Comparison of ENCODE assay signal across 15 cellular contexts in the genomic region with DNA sequence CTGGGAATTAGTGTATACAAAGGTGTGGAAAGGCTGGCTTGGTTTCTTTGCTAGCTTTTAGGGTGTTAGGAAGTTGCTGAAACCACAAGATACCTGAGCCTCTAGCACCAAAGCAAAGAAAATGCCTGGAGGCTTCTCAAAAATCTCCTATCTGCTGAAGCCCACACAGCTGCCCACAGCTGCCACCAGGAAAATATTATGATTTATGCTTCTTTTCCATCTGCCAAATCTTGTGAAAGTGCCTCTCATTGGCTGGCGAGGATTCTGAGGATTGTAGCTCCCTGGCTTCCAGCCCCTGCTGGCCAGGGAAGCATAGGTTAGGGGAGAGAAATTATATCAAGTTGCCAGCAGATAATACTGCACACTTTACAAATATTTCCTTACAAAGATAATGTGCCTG.
DNase-seq lines count a peak whose midpoint lies in the region; ATAC-seq, FAIRE-seq and TF ChIP-seq lines count a peak whose summit lies in the region.
"Had no signal": no experiment of that assay in that cellular context is flagged by ENCODE, and none has a peak within 500 bp of the region (broad histone marks: within the 10 kb centered on the region; RNA-seq: fewer than 3 reads in every experiment).

No MANE protein-coding gene starts in this region.

- ATAC-seq in K562 (peak; percentile 66), HG03460 (IDR thresholded peaks at IDR 0.05; ENCODE audit: unreplicated experiment) (no peak)

- no peak for DNase-seq in AG04450 (ENCODE audit: low read depth, low spot score)
- peak; percentile 53 for DNase-seq in HCEC 1CT
- DNase-seq in K562 (ENCODE audit: extremely low read depth in 1 of 4, low spot score in 3 of 4) = peak; percentile 38 to 57 (median 56)
- no peak for DNase-seq in keratinocyte (ENCODE audit: low read depth, low spot score)
- DNase-seq in D721Med (ENCODE audit: insufficient read length, low spot score) = no peak
- DNase-seq in stimulated activated CD4-positive, alpha-beta T cell treated with anti-CD3 and anti-CD28 coated beads, Interleukin-4, amount 100 ng/mL, for 24 hours = no peak
- DNase-seq in iPS-NIHi11 (ENCODE audit: low spot score) = no peak
- DNase-seq: activated CD8-positive, alpha-beta memory T cell treated with anti-CD3 and anti-CD28 coated beads, Interleukin-2, amount 50 U/mL, for 48 hours; amygdala; effector memory CD4-positive, alpha-beta T cell; GF-D8; NCI-H510A treated with DMSO at 0.1 percent for 48 hours; stimulated activated naive CD4-positive, alpha-beta T cell had no signal

- no peak overlapping the region; a peak in 1 of 4 replicates for H3K9ac ChIP-seq in K562 (ENCODE audit: insufficient read depth in 1 of 2, low read depth in 2 of 2, low read length in 2 of 2)
- H3K9ac ChIP-seq in keratinocyte (ENCODE audit: control insufficient read depth, extremely low read depth, insufficient read depth, low read length) = no peak overlapping the region

- H3K9me1 ChIP-seq in K562 (ENCODE audit: control insufficient read depth, insufficient read depth, low read length) (no peaks in the 10 kb centered on the region), keratinocyte (ENCODE audit: control insufficient read depth, extremely low read depth, insufficient read depth, low read length) (no peaks in the 10 kb centered on the region)

- no peak for TF ChIP-seq RAD21 in K562 (CRISPR knock-in tag; conservative IDR thresholded peaks at IDR 0.05 in 1 of 2, IDR thresholded peaks at IDR 0.05 in 1 of 2)

- no peak for FAIRE-seq in K562 (lab: Jason Lieb, UNC)
- peak; percentile 69 for FAIRE-seq in keratinocyte (lab: Jason Lieb, UNC)
- FAIRE-seq in D721Med (lab: Jason Lieb, UNC) = no peak

- CTCF ChIA-PET in AG04450 (lab: Charles Lee) = interaction anchor here (0.7 kb wide), 2 partner anchors 24 to 259 kb away, joined by 3 read pairs; a partner anchor contains a TSS
- CTCF ChIA-PET in K562 (lab: Yijun Ruan, JAX; ENCODE audit: low intra/inter-chr PET ratio) = no interaction called here

- in situ Hi-C loops in K562 (cut with MboI) = no loop called here

- 39% methylated on average over 1 of the region's 1 CpG for WGBS in K562 (ENCODE audit: insufficient coverage, low coverage, missing lambda C conversion rate)

- H3K9me3 ChIP-seq in AG04450 (ENCODE audit: control insufficient read depth, insufficient read depth, low read length) (no peaks in the 10 kb centered on the region), K562 (replicated peaks; ENCODE audit: control insufficient read depth, insufficient read depth, low read depth, low read length) (no peaks in the 10 kb centered on the region), keratinocyte (ENCODE audit: control insufficient read depth, low read depth, low read length) (no peaks in the 10 kb centered on the region)
- H3K9me3 ChIP-seq: heart left ventricle had no signal

- POLR2A ChIA-PET in AG04450 (lab: Yijun Ruan, JAX) = interaction anchor here (0.9 to 1.7 kb wide), 3 partner anchors 18 to 196 kb away, joined by 3 to 6 read pairs (median 3); a partner anchor contains a TSS
- POLR2A ChIA-PET in K562 (lab: Yijun Ruan, JAX) = interaction anchor here (0.7 to 1.7 kb wide), 4 partner anchors 9 to 229 kb away, joined by 3 to 7 read pairs (median 3); no protein-coding TSS in a partner anchor

- BruUV-seq in K562 (replicated peaks; lab: Mats Ljungman, UMichigan) = no TSS peak

- TF ChIP-seq CTCF in AG04450 (IDR thresholded peaks at IDR 0.05; ENCODE audit: low read depth, low read length) (peak; percentile 54), K562 (IDR thresholded peaks at IDR 0.05 in 2 of 3, conservative IDR thresholded peaks at IDR 0.05 in 1 of 3; ENCODE audit: insufficient read depth in 2 of 3, low read depth in 1 of 3, low read length in 3 of 3) (peak; percentile 16 to 28 (median 20); a peak in 3 of 6 replicates), keratinocyte (optimal IDR thresholded peaks at IDR 0.05 in 1 of 3, IDR thresholded peaks at IDR 0.05 in 1 of 3, conservative IDR thresholded peaks at IDR 0.05 in 1 of 3; ENCODE audit: extremely low read depth in 1 of 3, insufficient read depth in 2 of 3, low read length in 3 of 3) (peak in 2 of 3 experiments; percentile 17 to 37), D721Med (IDR thresholded peaks at IDR 0.05; ENCODE audit: insufficient read depth, missing control alignments) (no peak)

- no peaks in the 10 kb centered on the region for H3K27me3 ChIP-seq in AG04450 (ENCODE audit: control insufficient read depth, insufficient read depth, low read length)
- H3K27me3 ChIP-seq in K562 (ENCODE audit: control insufficient read depth in 2 of 2, insufficient read depth in 2 of 2, low read length in 2 of 2) = no peaks in the 10 kb centered on the region; a peak in 1 of 5 replicates
- H3K27me3 ChIP-seq in keratinocyte (ENCODE audit: control insufficient read depth, extremely low read depth, insufficient read depth, low read length) = no peaks in the 10 kb centered on the region
- H3K27me3 ChIP-seq: heart left ventricle had no signal

- H3K4me2 ChIP-seq in K562 (ENCODE audit: insufficient read depth, low read length) (no peak overlapping the region), keratinocyte (ENCODE audit: control insufficient read depth, extremely low read depth, insufficient read depth, low read depth, low read length) (no peak overlapping the region)

- no peaks in the 10 kb centered on the region for H3K36me3 ChIP-seq in K562 (ENCODE audit: control insufficient read depth, insufficient read depth, low read length)
- no peaks in the 10 kb centered on the region for H3K36me3 ChIP-seq in keratinocyte (ENCODE audit: control insufficient read depth in 2 of 2, extremely low read depth in 1 of 2, insufficient read depth in 2 of 2, low read length in 2 of 2)
- H3K36me3 ChIP-seq: heart left ventricle had no signal

- H3K79me2 ChIP-seq in K562 (ENCODE audit: control insufficient read depth, insufficient read depth, low read length) (no peaks in the 10 kb centered on the region), keratinocyte (ENCODE audit: control insufficient read depth, insufficient read depth, low read length) (no peaks in the 10 kb centered on the region)

- peak overlapping the region; percentile 59 for H3K27ac ChIP-seq in AG04450 (ENCODE audit: low read depth, low read length)
- H3K27ac ChIP-seq in K562 (ENCODE audit: extremely low read depth, low read depth, low read length) = no peak overlapping the region
- no peak overlapping the region for H3K27ac ChIP-seq in keratinocyte (ENCODE audit: control insufficient read depth, insufficient read depth, low read length)
- H3K27ac ChIP-seq: heart left ventricle had no signal

- H3K4me1 ChIP-seq in K562 (replicated peaks in 1 of 2; ENCODE audit: control insufficient read depth in 2 of 2, insufficient read depth in 2 of 2, low read length in 2 of 2) (peaks cover 2 to 7% of the 10 kb centered on the region in 2 experiments; a peak in 1 of 5 replicates), keratinocyte (ENCODE audit: control insufficient read depth, extremely low read depth, insufficient read depth, low read length) (peaks cover 19% of the 10 kb centered on the region)

- H4K20me1 ChIP-seq in K562 (replicated peaks; ENCODE audit: control insufficient read depth, insufficient read depth, low read length) = no peaks in the 10 kb centered on the region
- H4K20me1 ChIP-seq in keratinocyte (ENCODE audit: control insufficient read depth, extremely low read depth, insufficient read depth, low read length) = no peaks in the 10 kb centered on the region

- H2AFZ ChIP-seq in K562 (ENCODE audit: low read depth, low read length) (no peak overlapping the region), keratinocyte (ENCODE audit: control insufficient read depth, low read length) (no peak overlapping the region)

- intact Hi-C loops in K562 (cut with micrococcal nuclease) = no loop called here

- no peak for TF ChIP-seq EP300 in K562 (IDR thresholded peaks at IDR 0.05; ENCODE audit: low read length)

- no peak for TF ChIP-seq POLR2A in K562 (conservative IDR thresholded peaks at IDR 0.05)

- H3K4me3 ChIP-seq in AG04450 (ENCODE audit: low read depth, low read length) (no peak overlapping the region), K562 (no peak overlapping the region), keratinocyte (ENCODE audit: control insufficient read depth in 2 of 3, extremely low read depth in 1 of 3, insufficient read depth in 2 of 3, low read depth in 1 of 3, low read length in 3 of 3) (no peak overlapping the region)
- H3K4me3 ChIP-seq: heart left ventricle had no signal

- dilution Hi-C loops in keratinocyte (cut with MboI; ENCODE audit: extremely low pct_ligation_motif_present, low sequenced_read_pairs) = no loop called here

TF ChIP-seq in K562, 482 proteins besides CTCF, POLR2A, EP300 and RAD21 (continues in another document):
- TF ChIP-seq ZNF217 (CRISPR knock-in tag; IDR thresholded peaks at IDR 0.05) (no peak), GABPA (tag; conservative IDR thresholded peaks at IDR 0.05; ENCODE audit: low read depth) (no peak), CBFA2T3 (IDR thresholded peaks at IDR 0.05) (peak; percentile 31; the same call in 1 of the 2 replicates), BRCA1 (IDR thresholded peaks at IDR 0.05) (no peak), BRCA1 (CRISPR knock-in tag; IDR thresholded peaks at IDR 0.05) (no peak)
- TF ChIP-seq, protein P1, sequence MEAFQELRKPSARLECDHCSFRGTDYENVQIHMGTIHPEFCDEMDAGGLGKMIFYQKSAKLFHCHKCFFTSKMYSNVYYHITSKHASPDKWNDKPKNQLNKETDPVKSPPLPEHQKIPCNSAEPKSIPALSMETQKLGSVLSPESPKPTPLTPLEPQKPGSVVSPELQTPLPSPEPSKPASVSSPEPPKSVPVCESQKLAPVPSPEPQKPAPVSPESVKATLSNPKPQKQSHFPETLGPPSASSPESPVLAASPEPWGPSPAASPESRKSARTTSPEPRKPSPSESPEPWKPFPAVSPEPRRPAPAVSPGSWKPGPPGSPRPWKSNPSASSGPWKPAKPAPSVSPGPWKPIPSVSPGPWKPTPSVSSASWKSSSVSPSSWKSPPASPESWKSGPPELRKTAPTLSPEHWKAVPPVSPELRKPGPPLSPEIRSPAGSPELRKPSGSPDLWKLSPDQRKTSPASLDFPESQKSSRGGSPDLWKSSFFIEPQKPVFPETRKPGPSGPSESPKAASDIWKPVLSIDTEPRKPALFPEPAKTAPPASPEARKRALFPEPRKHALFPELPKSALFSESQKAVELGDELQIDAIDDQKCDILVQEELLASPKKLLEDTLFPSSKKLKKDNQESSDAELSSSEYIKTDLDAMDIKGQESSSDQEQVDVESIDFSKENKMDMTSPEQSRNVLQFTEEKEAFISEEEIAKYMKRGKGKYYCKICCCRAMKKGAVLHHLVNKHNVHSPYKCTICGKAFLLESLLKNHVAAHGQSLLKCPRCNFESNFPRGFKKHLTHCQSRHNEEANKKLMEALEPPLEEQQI (IDR thresholded peaks at IDR 0.05) = no peak

Comparison
In these comparisons a context has a peak if more than half of its experiments do, and no peak if none do; other contexts are left out.
1. DNase-seq: peak in HCEC 1CT (single experiment) and K562 (4 of 4); none in AG04450 (single experiment), keratinocyte (single experiment), D721Med (single experiment), stimulated activated CD4-positive, alpha-beta T cell treated with anti-CD3 and anti-CD28 coated beads, Interleukin-4, amount 100 ng/mL, for 24 hours (single experiment) and iPS-NIHi11 (single experiment).